15 cellular contexts compared by ENCODE assay signal in genomic region chr2:130241041-130241707, GRCh38. TPM values are rescaled to one million over a fixed set of nuclear protein-coding genes. Genes with fewer than 3 reads are reported as not detected.
DNase-seq lines count a peak whose midpoint lies in the region; TF ChIP-seq lines count a peak whose summit lies in the region.
"Had no signal": no experiment of that assay in that cellular context is flagged by ENCODE, and none has a peak within 500 bp of the region (broad histone marks: within the 10 kb centered on the region; RNA-seq: fewer than 3 reads in every experiment).

No MANE protein-coding gene starts in this region.

- H3K4me3 ChIP-seq in MG63 (no peak overlapping the region), colonic mucosa (no peak overlapping the region), H7 (ENCODE audit: insufficient read depth, low read depth, low read length) (no peak overlapping the region)
- H3K4me3 ChIP-seq: GM12878 had no signal

- H3K27me3 ChIP-seq in MG63 (no peaks in the 10 kb centered on the region), colonic mucosa (no peaks in the 10 kb centered on the region), H7 (ENCODE audit: control insufficient read depth, insufficient read depth, low read length) (no peaks in the 10 kb centered on the region)

- DNase-seq in DMS53 treated with DMSO at 0.1 percent for 48 hours (lab: John Stamatoyannopoulos, UW; ENCODE audit: unreplicated experiment), result peak; percentile 54
- peak; percentile 63 for DNase-seq in MG63
- DNase-seq in colonic mucosa, result peak; percentile 85
- DNase-seq in mucosa of gallbladder (ENCODE audit: low spot score), result peak; percentile 64
- DNase-seq in activated CD4-positive, alpha-beta T cell treated with anti-CD3 and anti-CD28 coated beads, Interleukin-2, amount 50 U/mL, for 1 hour, result no peak
- DNase-seq in H7, result no peak
- no peak for DNase-seq in T-helper 2 cell
- DNase-seq in NCI-H82 (lab: John Stamatoyannopoulos, UW), result no peak
- DNase-seq: activated naive CD8-positive, alpha-beta T cell treated with anti-CD3 and anti-CD28 coated beads, Interleukin-2, amount 50 U/mL, for 24 hours; CD4-positive, alpha-beta memory T cell; endodermal cell; NCI-H1417; stimulated activated CD4-positive, alpha-beta T cell treated with anti-CD3 and anti-CD28 coated beads, Interleukin-4, amount 100 ng/mL, for 1 hour had no signal

- no peak overlapping the region for H3K9ac ChIP-seq in colonic mucosa (ENCODE audit: low read depth in 2 of 2, low read length in 2 of 2)

- no peaks in the 10 kb centered on the region for H3K4me1 ChIP-seq in colonic mucosa

- H3K36me3 ChIP-seq in MG63 (no peaks in the 10 kb centered on the region), colonic mucosa (no peaks in the 10 kb centered on the region), H7 (replicated peaks; ENCODE audit: control insufficient read depth, insufficient read depth, low read length) (no peaks in the 10 kb centered on the region)

- H3K9me3 ChIP-seq in MG63 (no peaks in the 10 kb centered on the region), colonic mucosa (no peaks in the 10 kb centered on the region)

- peak overlapping the region; percentile 80 for H3K27ac ChIP-seq in colonic mucosa

- intact Hi-C loops in colonic mucosa (cut with DNase I), result no loop called here

- TF ChIP-seq CTCF in colonic mucosa (IDR thresholded peaks at IDR 0.05), result no peak

RNA-seq across cellular contexts. Expression of gene TUBA3E, which starts 42.9 kb away (rescaled TPM):
- total RNA-seq in MG63 (2014; rRNA removed; shearing (Covaris generic); ENCODE audit: low replicate concordance), result not detected in 2 replicates
- total RNA-seq in colonic mucosa (not detected), mucosa of gallbladder (not detected)
- total RNA-seq in H7 (2014; rRNA removed; shearing (Covaris generic)), result not detected in 2 replicates
- total RNA-seq: CD4-positive, alpha-beta memory T cell; endodermal cell; GM12878; T-helper 2 cell treated with Interferon-gamma antibody and Interleukin-4, amounts not matched to agents 100 ng/mL and 5 ng/mL, for 36 hours had no signal

RNA-seq across cellular contexts. Expression of gene MZT2B, which starts 59.1 kb away (rescaled TPM):
- 203 and 576 TPM in 2 replicates for total RNA-seq in MG63 (2014; rRNA removed; shearing (Covaris generic); ENCODE audit: low replicate concordance)
- total RNA-seq in colonic mucosa (100 to 1,000 TPM; 240 to 318 TPM), mucosa of gallbladder (220 TPM)
- 268 and 277 TPM in 2 replicates for total RNA-seq in H7 (2014; rRNA removed; shearing (Covaris generic))

RNA-seq across cellular contexts. Expression of gene SMPD4, which starts 59.8 kb away (rescaled TPM):
- total RNA-seq in MG63 (2014; rRNA removed; shearing (Covaris generic); ENCODE audit: low replicate concordance), result 27.8 and 38.7 TPM in 2 replicates
- total RNA-seq in colonic mucosa (10 to 100 TPM; 32.4 to 73.0 TPM), mucosa of gallbladder (42.1 TPM)
- 68.8 and 69.7 TPM in 2 replicates for total RNA-seq in H7 (2014; rRNA removed; shearing (Covaris generic))

Comparison
In these comparisons a context has a peak if more than half of its experiments do, and no peak if none do; other contexts are left out.
1. DNase-seq: peak in DMS53 treated with DMSO at 0.1 percent for 48 hours (single experiment), MG63 (single experiment), colonic mucosa (single experiment) and mucosa of gallbladder (single experiment); none in activated CD4-positive, alpha-beta T cell treated with anti-CD3 and anti-CD28 coated beads, Interleukin-2, amount 50 U/mL, for 1 hour (single experiment), H7 (single experiment), T-helper 2 cell (0 of 5) and NCI-H82 (single experiment).